Comparison of ENCODE assay signal across 25 cellular contexts in the genomic region with DNA sequence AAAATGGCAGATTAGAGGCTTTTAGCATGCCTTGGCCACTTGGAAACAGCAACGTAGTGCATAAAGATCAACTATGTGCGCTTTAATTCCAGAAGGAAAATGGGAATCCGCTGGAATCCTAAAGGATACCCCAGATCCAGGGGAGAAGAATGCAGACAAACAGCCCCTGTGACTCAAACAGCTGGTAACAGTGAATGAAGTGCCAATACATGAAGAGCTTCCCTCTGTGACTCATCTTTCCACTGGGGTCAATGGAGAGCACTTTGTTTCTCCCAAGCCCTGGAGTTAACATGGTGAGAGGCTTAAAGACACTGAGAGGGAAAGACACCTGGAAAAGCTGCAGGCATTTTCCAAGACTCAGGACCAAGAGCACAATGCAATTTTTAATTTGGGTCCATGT.
DNase-seq lines count a peak whose midpoint lies in the region; ATAC-seq, FAIRE-seq and TF ChIP-seq lines count a peak whose summit lies in the region.
"Had no signal": no experiment of that assay in that cellular context is flagged by ENCODE, and none has a peak within 500 bp of the region (broad histone marks: within the 10 kb centered on the region; RNA-seq: fewer than 3 reads in every experiment).

No MANE protein-coding gene starts in this region.

- no peak for ATAC-seq in GM19324 (IDR thresholded peaks at IDR 0.05; ENCODE audit: low FRiP score, unreplicated experiment)
- ATAC-seq: heart right ventricle; stimulated activated naive B cell treated with anti-CD40 and anti-IgM and Interleukin-4, amounts not matched to agents 10 μg/mL and 1 μg/mL and 100 μg/mL, for 72 hours had no signal

- peak; percentile 0 for DNase-seq in NCI-H82 (lab: John Stamatoyannopoulos, UW)
- DNase-seq in NCI-H82 treated with DMSO at 0.1 percent for 48 hours (lab: John Stamatoyannopoulos, UW; ENCODE audit: unreplicated experiment): no peak
- peak; percentile 56 for DNase-seq in bronchial epithelial cell (ENCODE audit: low read depth)
- peak; percentile 1 for DNase-seq in glomerular visceral epithelial cell (ENCODE audit: extremely low spot score)
- DNase-seq in KG1 (lab: John Stamatoyannopoulos, UW): no peak
- DNase-seq in hippocampal formation (lab: John Stamatoyannopoulos, UW): no peak
- no peak for DNase-seq in GM19239 (ENCODE audit: insufficient read length, low spot score)
- DNase-seq: 8988T; activated CD4-positive, alpha-beta T cell treated with anti-CD3 and anti-CD28 coated beads for 4 hours; activated CD8-positive, alpha-beta memory T cell treated with anti-CD3 and anti-CD28 coated beads for 24 hours; activated effector memory CD4-positive, alpha-beta T cell treated with anti-CD3 and anti-CD28 coated beads, Interleukin-2, amount 50 U/mL, for 16 hours; CD4-positive, alpha-beta memory T cell; H7; heart right ventricle; KBM-7; MV-4-11; naive B cell; NCI-H510A treated with DMSO at 0.1 percent for 48 hours; NK-92 treated with Interleukin-12 subunit alpha and Interleukin-12 subunit beta, amount 100 ng/mL, for 24 hours; SHP77; sigmoid colon; stimulated activated CD4-positive, alpha-beta T cell treated with anti-CD3 and anti-CD28 coated beads, Interleukin-15, amount 100 ng/mL, for 24 hours; stimulated activated naive B cell treated with anti-CD40 and anti-IgM and Interleukin-4, amounts not matched to agents 10 μg/mL and 1 μg/mL and 100 μg/mL, for 72 hours had no signal

- no peak for TF ChIP-seq CTCF in bronchial epithelial cell (IDR thresholded peaks at IDR 0.05; ENCODE audit: insufficient read depth, low read length, severe bottlenecking)

- H3K36me3 ChIP-seq in bronchial epithelial cell (ENCODE audit: control insufficient read depth, insufficient read depth, low read length): no peaks in the 10 kb centered on the region
- H3K36me3 ChIP-seq: heart right ventricle, prostate gland, sigmoid colon had no signal

- H3K27me3 ChIP-seq in bronchial epithelial cell (ENCODE audit: control insufficient read depth, insufficient read depth, low read length): no peaks in the 10 kb centered on the region
- H3K27me3 ChIP-seq: heart right ventricle, sigmoid colon had no signal

- FAIRE-seq in bronchial epithelial cell (lab: Jason Lieb, UNC) (peak; percentile 18), GM19239 (lab: Jason Lieb, UNC) (no peak)

- no peak overlapping the region for H3K4me3 ChIP-seq in bronchial epithelial cell (ENCODE audit: low read depth, low read length)
- H3K4me3 ChIP-seq: heart right ventricle, prostate gland, sigmoid colon had no signal

Comparison
In these comparisons a context has a peak if more than half of its experiments do, and no peak if none do; other contexts are left out.
1. DNase-seq: peak in NCI-H82 (single experiment), bronchial epithelial cell (single experiment) and glomerular visceral epithelial cell (single experiment); none in NCI-H82 treated with DMSO at 0.1 percent for 48 hours (single experiment), KG1 (single experiment), hippocampal formation (0 of 2) and GM19239 (single experiment).